18 cellular contexts compared by ENCODE assay signal in genomic region chr2:48906640-48907039, GRCh38.
"Had no signal": no experiment of that assay in that cellular context is flagged by ENCODE, and none has a peak within 500 bp of the region (broad histone marks: within the 10 kb centered on the region; RNA-seq: fewer than 3 reads in every experiment).

No MANE protein-coding gene starts in this region.

- H3K27ac ChIP-seq: brain microvascular endothelial cell, colonic mucosa, gastrocnemius medialis, hepatocyte, testis, upper lobe of left lung had no signal

- H3K36me3 ChIP-seq: brain microvascular endothelial cell, colonic mucosa, gastrocnemius medialis, upper lobe of left lung had no signal

- H3K9me3 ChIP-seq: colonic mucosa, gastrocnemius medialis, testis, upper lobe of left lung had no signal

- H3K4me1 ChIP-seq: colonic mucosa, gastrocnemius medialis, testis, upper lobe of left lung had no signal

- DNase-seq: activated CD4-positive, alpha-beta T cell treated with anti-CD3 and anti-CD28 coated beads, Interleukin-2, amount 10 ng/mL, durations not matched to agents 24 days and 14 days; activated CD8-positive, alpha-beta memory T cell treated with anti-CD3 and anti-CD28 coated beads, Interleukin-2, amount 50 U/mL, for 48 hours; activated effector memory CD4-positive, alpha-beta T cell treated with Interleukin-2 at 50 U/mL for 16 hours; activated naive CD4-positive, alpha-beta T cell treated with anti-CD3 and anti-CD28 coated beads, Interleukin-2, amount 10 ng/mL, durations not matched to agents 7 days and 5 days; activated naive CD8-positive, alpha-beta T cell treated with anti-CD3 and anti-CD28 coated beads, Interleukin-2, amount 50 U/mL, for 24 hours; activated T-cell treated with anti-CD3 and anti-CD28 coated beads, Interleukin-2, amount 50 U/mL, for 48 hours; brain microvascular endothelial cell; colonic mucosa; gastrocnemius medialis; left colon; stimulated activated CD4-positive, alpha-beta T cell treated with anti-CD3 and anti-CD28 coated beads, Interleukin-4, amount 100 ng/mL, for 24 hours; testis; upper lobe of left lung had no signal

- H3K27me3 Mint-ChIP-seq: activated CD4-positive, alpha-beta T cell treated with anti-CD3 and anti-CD28 coated beads, Interleukin-2, amount 10 ng/mL, durations not matched to agents 24 days and 14 days; activated naive CD4-positive, alpha-beta T cell treated with anti-CD3 and anti-CD28 coated beads, Interleukin-2, amount 10 ng/mL, durations not matched to agents 7 days and 5 days; progenitor cell of endocrine pancreas had no signal

- H3K4me1 Mint-ChIP-seq: activated CD4-positive, alpha-beta T cell treated with anti-CD3 and anti-CD28 coated beads, Interleukin-2, amount 10 ng/mL, durations not matched to agents 24 days and 14 days; activated naive CD4-positive, alpha-beta T cell treated with anti-CD3 and anti-CD28 coated beads, Interleukin-2, amount 10 ng/mL, durations not matched to agents 7 days and 5 days; activated naive CD8-positive, alpha-beta T cell treated with anti-CD3 and anti-CD28 coated beads, Interleukin-2, amount 50 U/mL, for 24 hours; central memory CD8-positive, alpha-beta T cell; neural crest cell; stimulated activated memory B cell treated with anti-CD40 and anti-IgM and Interleukin-4, amounts not matched to agents 10 μg/mL and 1 μg/mL and 100 μg/mL, for 72 hours had no signal

- H3K4me3 Mint-ChIP-seq: activated CD4-positive, alpha-beta T cell treated with anti-CD3 and anti-CD28 coated beads, Interleukin-2, amount 10 ng/mL, durations not matched to agents 24 days and 14 days; activated naive CD4-positive, alpha-beta T cell treated with anti-CD3 and anti-CD28 coated beads, Interleukin-2, amount 10 ng/mL, durations not matched to agents 7 days and 5 days; activated naive CD8-positive, alpha-beta T cell treated with anti-CD3 and anti-CD28 coated beads, Interleukin-2, amount 50 U/mL, for 24 hours; central memory CD8-positive, alpha-beta T cell; neural crest cell; stimulated activated memory B cell treated with anti-CD40 and anti-IgM and Interleukin-4, amounts not matched to agents 10 μg/mL and 1 μg/mL and 100 μg/mL, for 72 hours had no signal

- H3K4me3 ChIP-seq: colonic mucosa, gastrocnemius medialis, hepatocyte, testis, upper lobe of left lung had no signal

- H3K4me2 ChIP-seq: hepatocyte had no signal

- H3K9me3 Mint-ChIP-seq: activated CD4-positive, alpha-beta T cell treated with anti-CD3 and anti-CD28 coated beads, Interleukin-2, amount 10 ng/mL, durations not matched to agents 24 days and 14 days; activated naive CD4-positive, alpha-beta T cell treated with anti-CD3 and anti-CD28 coated beads, Interleukin-2, amount 10 ng/mL, durations not matched to agents 7 days and 5 days; activated naive CD8-positive, alpha-beta T cell treated with anti-CD3 and anti-CD28 coated beads, Interleukin-2, amount 50 U/mL, for 24 hours; central memory CD8-positive, alpha-beta T cell; stimulated activated memory B cell treated with anti-CD40 and anti-IgM and Interleukin-4, amounts not matched to agents 10 μg/mL and 1 μg/mL and 100 μg/mL, for 72 hours had no signal

- H3K36me3 Mint-ChIP-seq: activated naive CD4-positive, alpha-beta T cell treated with anti-CD3 and anti-CD28 coated beads, Interleukin-2, amount 10 ng/mL, durations not matched to agents 7 days and 5 days; stimulated activated memory B cell treated with anti-CD40 and anti-IgM and Interleukin-4, amounts not matched to agents 10 μg/mL and 1 μg/mL and 100 μg/mL, for 72 hours had no signal

- H3K27me3 ChIP-seq: brain microvascular endothelial cell, colonic mucosa, gastrocnemius medialis, hepatocyte, testis, upper lobe of left lung had no signal

- H3K27ac Mint-ChIP-seq: activated CD4-positive, alpha-beta T cell treated with anti-CD3 and anti-CD28 coated beads, Interleukin-2, amount 10 ng/mL, durations not matched to agents 24 days and 14 days; activated naive CD4-positive, alpha-beta T cell treated with anti-CD3 and anti-CD28 coated beads, Interleukin-2, amount 10 ng/mL, durations not matched to agents 7 days and 5 days; activated naive CD8-positive, alpha-beta T cell treated with anti-CD3 and anti-CD28 coated beads, Interleukin-2, amount 50 U/mL, for 24 hours; progenitor cell of endocrine pancreas; stimulated activated memory B cell treated with anti-CD40 and anti-IgM and Interleukin-4, amounts not matched to agents 10 μg/mL and 1 μg/mL and 100 μg/mL, for 72 hours had no signal
